8 cellular contexts compared by ENCODE assay signal in the genomic region with DNA sequence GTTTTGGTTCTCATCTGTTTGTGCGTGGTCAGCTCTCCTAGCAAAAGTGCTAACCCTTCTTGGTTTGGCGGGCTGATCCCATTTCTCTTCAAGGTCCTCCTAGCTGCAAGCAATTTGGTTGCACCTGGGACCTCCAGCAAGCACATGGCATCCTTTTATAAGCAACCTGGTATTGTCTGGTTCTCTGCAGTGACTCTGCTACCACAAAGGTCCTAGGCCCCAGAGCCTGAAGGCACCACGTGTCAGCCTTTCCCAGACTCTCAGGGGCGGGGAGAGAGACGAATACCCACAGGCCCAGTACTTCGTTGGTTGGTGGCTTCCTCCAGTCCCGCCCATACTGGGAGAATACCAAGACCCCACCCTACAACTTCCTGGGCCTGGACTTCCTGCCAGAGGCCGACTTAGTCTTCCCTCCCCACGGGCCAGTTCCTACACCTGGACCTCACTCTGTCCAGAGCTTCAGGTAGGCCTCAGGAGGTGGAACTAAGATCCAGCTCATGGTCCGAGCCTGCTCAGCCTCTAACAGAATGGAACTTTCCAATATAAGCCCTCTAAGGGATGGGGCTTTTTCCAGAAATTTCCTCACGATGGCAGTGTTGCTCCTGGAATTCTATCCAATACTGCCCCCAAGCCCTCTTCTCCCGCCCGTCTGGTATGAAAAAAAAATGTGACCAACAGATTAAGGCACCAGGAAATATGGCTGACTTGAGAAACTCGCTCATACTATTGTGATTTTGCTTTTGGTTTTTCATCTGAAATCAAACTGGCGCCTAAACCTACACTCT.
DNase-seq lines count a peak whose midpoint lies in the region; ATAC-seq, FAIRE-seq and TF ChIP-seq lines count a peak whose summit lies in the region.

No MANE protein-coding gene starts in this region.

- H3K9me3 ChIP-seq in OCI-LY3 (ENCODE audit: insufficient read depth, low read length) (no peaks in the 10 kb centered on the region), right atrium auricular region (no peaks in the 10 kb centered on the region)

- H3K4me2 ChIP-seq in OCI-LY3 (ENCODE audit: low read length) = peak overlapping the region; percentile 16; the same call in 1 of the 2 replicates

- no peak overlapping the region for H3K9ac ChIP-seq in OCI-LY3 (ENCODE audit: low read length)

- H2AFZ ChIP-seq in OCI-LY3 (ENCODE audit: low read depth, low read length) = peak overlapping the region; percentile 79

- no peak for TF ChIP-seq CTCF in OCI-LY3 (IDR thresholded peaks at IDR 0.05; ENCODE audit: low read depth, low read length)
- peak; percentile 66 to 79 for TF ChIP-seq CTCF in right atrium auricular region (IDR thresholded peaks at IDR 0.05)

- no peak for FAIRE-seq in HTR-8/SVneo (lab: Jason Lieb, UNC)

- no peaks in the 10 kb centered on the region for H3K79me2 ChIP-seq in OCI-LY3 (ENCODE audit: low read length)

- H3K4me3 ChIP-seq in OCI-LY3 (ENCODE audit: low read length) (0 out of 2 replicates have a peak overlapping the region, but pooled peaks have one; percentile 27), right atrium auricular region (peak overlapping the region in 1 of 2 donors; percentile 31)

- peak; percentile 55 for ATAC-seq in GM19468 (IDR thresholded peaks at IDR 0.05; ENCODE audit: extremely low read depth, unreplicated experiment)

- H3K4me1 ChIP-seq in OCI-LY3 (ENCODE audit: low read length) (peaks cover 19% of the 10 kb centered on the region), right atrium auricular region (peaks cover 0 to 4% of the 10 kb centered on the region in 2 donors)

- DNase-seq in COR-L47 (lab: John Stamatoyannopoulos, UW) (peak; percentile 89), HTR-8/SVneo (ENCODE audit: insufficient read length, low spot score) (peak; percentile 15), amniotic epithelial cell (ENCODE audit: low read depth) (peak; percentile 85), right atrium auricular region (ENCODE audit: low spot score) (peak; percentile 79), pulmonary artery endothelial cell (ENCODE audit: low read depth, low spot score) (peak; percentile 63), RPMI8226 (no peak)

- H3K27me3 ChIP-seq in OCI-LY3 (ENCODE audit: low read depth, low read length) (no peaks in the 10 kb centered on the region), right atrium auricular region (no peaks in the 10 kb centered on the region)

- no peaks in the 10 kb centered on the region for H4K20me1 ChIP-seq in OCI-LY3 (ENCODE audit: insufficient read depth, low read length)

- peak overlapping the region; percentile 49; the same call in 1 of the 2 replicates for H3K27ac ChIP-seq in OCI-LY3 (ENCODE audit: low read length)
- H3K27ac ChIP-seq in right atrium auricular region = peak overlapping the region; percentile 38 to 41

- H3K36me3 ChIP-seq in OCI-LY3 (replicated peaks; ENCODE audit: low read depth, low read length) (no peaks in the 10 kb centered on the region), right atrium auricular region (no peaks in the 10 kb centered on the region)
